ENCODE assay signal across 10 cellular contexts in the genomic region with DNA sequence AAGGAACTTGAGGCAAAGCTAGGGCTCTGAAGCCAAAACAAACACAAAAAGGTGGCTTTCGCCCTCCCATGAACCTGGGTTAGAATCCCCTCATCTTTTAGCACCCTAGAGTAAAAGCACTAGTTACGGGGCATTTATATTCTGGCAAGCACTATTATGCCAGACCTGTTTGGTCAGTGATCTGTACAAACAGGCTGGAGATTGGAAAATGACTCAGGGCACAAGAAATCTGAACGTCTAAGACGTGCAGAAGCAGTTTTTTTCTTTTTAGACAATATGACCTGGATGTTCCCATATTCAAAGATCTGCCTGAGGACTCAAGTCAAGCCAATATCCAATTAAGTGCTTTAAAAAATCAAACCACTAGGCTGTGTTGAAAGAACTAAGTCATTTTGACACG. TPM values are rescaled to one million over a fixed set of nuclear protein-coding genes. Genes with fewer than 3 reads are reported as not detected.
A peak's percentile ranks its signal among the peaks of the same experiment; 100 is the strongest.
DNase-seq lines count a peak whose midpoint lies in the region; TF ChIP-seq lines count a peak whose summit lies in the region.
"Had no signal": no experiment of that assay in that cellular context is flagged by ENCODE, and none has a peak within 500 bp of the region (broad histone marks: within the 10 kb centered on the region; RNA-seq: fewer than 3 reads in every experiment).

No MANE protein-coding gene starts in this region.

- H2BK5ac ChIP-seq in neuronal stem cell (ENCODE audit: low read length): no peak overlapping the region

- H3K79me2 ChIP-seq in GM23248 (ENCODE audit: insufficient read depth) (peaks cover 63% of the 10 kb centered on the region), SU-DHL-6 (ENCODE audit: insufficient read depth, low read length) (0 out of 2 replicates have a peak, but pooled peaks cover 5% of the 10 kb centered on the region)

- H3K9me2 ChIP-seq in GM23248 (ENCODE audit: insufficient read depth): no peaks in the 10 kb centered on the region
- no peaks in the 10 kb centered on the region for H3K9me2 ChIP-seq in SU-DHL-6 (replicated peaks; ENCODE audit: insufficient read depth, low read length)

- H3K9me3 ChIP-seq in GM23248 (ENCODE audit: low read depth) (peaks cover 2% of the 10 kb centered on the region), SU-DHL-6 (ENCODE audit: insufficient read depth, low read length) (peaks cover 31% of the 10 kb centered on the region; the same call in 1 of the 2 replicates), duodenal mucosa (ENCODE audit: control insufficient read depth in 1 of 2, low read length in 2 of 2) (peaks cover 27 to 37% of the 10 kb centered on the region in 2 donors), neuronal stem cell (replicated peaks in 1 of 2; ENCODE audit: control insufficient read depth in 2 of 2, insufficient read depth in 1 of 2, low read depth in 1 of 2, low read length in 2 of 2) (peaks cover 19 to 53% of the 10 kb centered on the region in 2 donors), adrenal gland (replicated peaks in 1 of 3) (peaks cover 0 to 32% (median 5%) of the 10 kb centered on the region in 3 donors)

- H2AK5ac ChIP-seq in neuronal stem cell (ENCODE audit: low read depth, low read length): no peak overlapping the region

- H3K79me1 ChIP-seq in neuronal stem cell (ENCODE audit: low read depth, low read length): no peaks in the 10 kb centered on the region

- H3K4ac ChIP-seq in neuronal stem cell (ENCODE audit: low read length): no peak overlapping the region

- H3K27ac ChIP-seq in GM23248 (no peak overlapping the region), SU-DHL-6 (ENCODE audit: low read depth, low read length) (no peak overlapping the region), duodenal mucosa (ENCODE audit: low read depth, low read length) (no peak overlapping the region), neuronal stem cell (replicated peaks; ENCODE audit: low read length) (peak overlapping the region; percentile 30), adrenal gland (no peak overlapping the region)
- H3K27ac ChIP-seq: cardiac muscle cell had no signal

- no peak overlapping the region for H4K91ac ChIP-seq in neuronal stem cell (ENCODE audit: low read depth, low read length, poor library complexity)

- no peaks in the 10 kb centered on the region for H4K20me1 ChIP-seq in GM23248 (ENCODE audit: insufficient read depth)
- no peaks in the 10 kb centered on the region for H4K20me1 ChIP-seq in SU-DHL-6 (ENCODE audit: low read depth, low read length)

- H3K27me3 ChIP-seq in GM23248 (replicated peaks; ENCODE audit: insufficient read depth): no peaks in the 10 kb centered on the region
- no peaks in the 10 kb centered on the region for H3K27me3 ChIP-seq in SU-DHL-6 (ENCODE audit: low read length)
- H3K27me3 ChIP-seq in duodenal mucosa (ENCODE audit: control insufficient read depth in 1 of 2, insufficient read depth in 2 of 2, low read length in 2 of 2): no peaks in the 10 kb centered on the region
- no peaks in the 10 kb centered on the region for H3K27me3 ChIP-seq in neuronal stem cell (ENCODE audit: control insufficient read depth in 3 of 3, insufficient read depth in 3 of 3, low read depth in 1 of 3, low read length in 3 of 3)
- no peaks in the 10 kb centered on the region for H3K27me3 ChIP-seq in adrenal gland
- H3K27me3 ChIP-seq: cardiac muscle cell, heart right ventricle had no signal

- intact Hi-C loops in adrenal gland (cut with DNase I): no loop called here

- no peak overlapping the region for H3K14ac ChIP-seq in neuronal stem cell (ENCODE audit: low read length)

- H3K23ac ChIP-seq in neuronal stem cell (ENCODE audit: low read depth, low read length, poor library complexity): no peak overlapping the region

- no peak overlapping the region for H2BK120ac ChIP-seq in neuronal stem cell (ENCODE audit: low read depth, low read length)

- H3K4me3 ChIP-seq in GM23248: peak overlapping the region; percentile 83; the same call in 1 of the 2 replicates
- H3K4me3 ChIP-seq in SU-DHL-6 (ENCODE audit: insufficient read depth, low read length, poor library complexity, severe bottlenecking): no peak overlapping the region
- H3K4me3 ChIP-seq in duodenal mucosa (ENCODE audit: low read depth in 1 of 2, low read length in 2 of 2): peak overlapping the region; percentile 47 to 89
- no peak overlapping the region for H3K4me3 ChIP-seq in neuronal stem cell (ENCODE audit: low read length in 2 of 2)
- H3K4me3 ChIP-seq in adrenal gland: peak overlapping the region in 1 of 4 donors; percentile 84
- H3K4me3 ChIP-seq: cardiac muscle cell had no signal

- TF ChIP-seq POLR2A in adrenal gland (IDR thresholded peaks at IDR 0.05): no peak

- H3K36me3 ChIP-seq in GM23248 (ENCODE audit: low read depth) (peaks cover 46% of the 10 kb centered on the region), SU-DHL-6 (ENCODE audit: low read length) (peaks cover 29% of the 10 kb centered on the region), duodenal mucosa (ENCODE audit: control insufficient read depth in 1 of 2, insufficient read depth in 2 of 2, low read length in 2 of 2) (peaks cover 34 to 35% of the 10 kb centered on the region in 2 donors), neuronal stem cell (replicated peaks in 1 of 2; ENCODE audit: control insufficient read depth in 2 of 2, insufficient read depth in 2 of 2, low read length in 2 of 2) (peaks cover 14 to 57% of the 10 kb centered on the region in 2 donors), adrenal gland (replicated peaks in 1 of 2) (peaks cover 6 to 52% of the 10 kb centered on the region in 2 donors)

- 72 to 76% methylated on average over 5 of the region's 5 CpGs for WGBS in GM23248 (ENCODE audit: low coverage in 1 of 2, low lambda C conversion rate in 2 of 2, missing lambda C conversion rate in 2 of 2), 2 experiments
- WGBS in neuronal stem cell (ENCODE audit: extremely low coverage in 2 of 2, insufficient read length in 2 of 2, insufficient replicate concordance in 1 of 2), 2 donors: no CpG with 5 or more reads among the region's 5 CpGs
- WGBS in adrenal gland, 4 donors: 83 to 91% (median 86%) methylated on average over 5 of the region's 5 CpGs

- no peak overlapping the region for H2BK15ac ChIP-seq in neuronal stem cell (ENCODE audit: low read length)

- DNase-seq in GM23248: peak; percentile 10
- no peak for DNase-seq in neuronal stem cell (ENCODE audit: low spot score)
- no peak for DNase-seq in SIG-M5 (lab: John Stamatoyannopoulos, UW)
- DNase-seq in adrenal gland: no peak
- no peak for DNase-seq in HCEC 1CT
- DNase-seq: heart right ventricle, KG1 had no signal

- no peak overlapping the region for H4K8ac ChIP-seq in neuronal stem cell (ENCODE audit: low read depth, low read length)

- peaks cover 24% of the 10 kb centered on the region for H3K4me1 ChIP-seq in GM23248 (ENCODE audit: insufficient read depth)
- peaks cover 32 to 37% of the 10 kb centered on the region in 2 donors for H3K4me1 ChIP-seq in duodenal mucosa (ENCODE audit: control insufficient read depth in 1 of 2, insufficient read depth in 2 of 2, low read length in 2 of 2)
- H3K4me1 ChIP-seq in neuronal stem cell (ENCODE audit: control insufficient read depth in 2 of 2, insufficient read depth in 1 of 2, low read depth in 1 of 2, low read length in 2 of 2): peaks cover 17 to 22% of the 10 kb centered on the region in 2 donors
- H3K4me1 ChIP-seq in adrenal gland (replicated peaks in 1 of 2): peaks cover 24 to 37% of the 10 kb centered on the region in 2 donors

- peaks cover 32% of the 10 kb centered on the region for H3F3A ChIP-seq in GM23248 (ENCODE audit: insufficient read depth)
- H3F3A ChIP-seq in SU-DHL-6 (ENCODE audit: insufficient read depth): peaks cover 3% of the 10 kb centered on the region; the same call in 1 of the 2 replicates

- H3K9ac ChIP-seq in GM23248: no peak overlapping the region
- H3K9ac ChIP-seq in SU-DHL-6 (ENCODE audit: low read length): no peak overlapping the region
- no peak overlapping the region for H3K9ac ChIP-seq in duodenal mucosa (ENCODE audit: low read depth in 1 of 2, low read length in 2 of 2)
- no peak overlapping the region for H3K9ac ChIP-seq in neuronal stem cell (ENCODE audit: low read depth, low read length, poor library complexity)

- in situ Hi-C loops in GM23248 (cut with MboI): no loop called here

- no peak overlapping the region for H2BK12ac ChIP-seq in neuronal stem cell (ENCODE audit: low read length)

- peak overlapping the region; percentile 88 for H3K4me2 ChIP-seq in GM23248 (ENCODE audit: unreplicated experiment)
- peak overlapping the region; percentile 91 for H3K4me2 ChIP-seq in SU-DHL-6 (ENCODE audit: low read depth, low read length, poor library complexity, severe bottlenecking)
- H3K4me2 ChIP-seq in neuronal stem cell (ENCODE audit: insufficient read depth, low read length, poor library complexity, severe bottlenecking): no peak overlapping the region

- no peak overlapping the region for H3K18ac ChIP-seq in neuronal stem cell (ENCODE audit: low read length)

- no peak for TF ChIP-seq CTCF in SU-DHL-6 (IDR thresholded peaks at IDR 0.05; ENCODE audit: insufficient read depth, low read length, poor library complexity, severe bottlenecking)
- no peak for TF ChIP-seq CTCF in adrenal gland (IDR thresholded peaks at IDR 0.05)

- H2AFZ ChIP-seq in GM23248 (no peak overlapping the region), SU-DHL-6 (ENCODE audit: low read depth, low read length, severe bottlenecking) (no peak overlapping the region), neuronal stem cell (ENCODE audit: low read length) (no peak overlapping the region)

RNA-seq across cellular contexts. Expression of a gene that starts 3.0 kb away (rescaled TPM):
- total RNA-seq in GM23248 (2014; rRNA removed; shearing (Covaris generic)): 14.0 and 16.2 TPM in 2 replicates
- polyA plus RNA-seq in GM23248 (2016; fragmentation: Nextera tagmentation; extraction: Ambion mirVana) (8.1 and 9.4 TPM in 2 replicates), adrenal gland (10 to 100 TPM; 10.1 to 16.2 (median 13.3) TPM)
- 5.8 TPM for polyA plus RNA-seq in neuronal stem cell (2013, experiment 1 of 2)
- polyA plus RNA-seq in neuronal stem cell (2013, experiment 2 of 2): 5.8 TPM
- total RNA-seq in adrenal gland: 10 to 100 TPM in 7 of 8 donors, 1 to 10 TPM in 1; 7.8 to 43.7 (median 25.1) TPM

RNA-seq across cellular contexts. Expression of a gene that starts 22.5 kb away (rescaled TPM):
- 77.5 and 91.6 TPM in 2 replicates for total RNA-seq in GM23248 (2014; rRNA removed; shearing (Covaris generic))
- polyA plus RNA-seq in GM23248 (2016; fragmentation: Nextera tagmentation; extraction: Ambion mirVana) (124 and 126 TPM in 2 replicates), adrenal gland (100 to 1,000 TPM in 1 of 3 donors, 10 to 100 TPM in 2; 51.7 to 190 (median 83.1) TPM)
- polyA plus RNA-seq in neuronal stem cell (2013, experiment 1 of 2): 240 TPM
- polyA plus RNA-seq in neuronal stem cell (2013, experiment 2 of 2): 241 TPM
- total RNA-seq in adrenal gland: 100 to 1,000 TPM in 3 of 8 donors, 10 to 100 TPM in 5; 36.5 to 141 (median 81.5) TPM

RNA-seq across cellular contexts. Expression of a gene that starts 58.0 kb away (rescaled TPM):
- total RNA-seq in GM23248 (2014; rRNA removed; shearing (Covaris generic)): 9.2 and 16.3 TPM in 2 replicates
- polyA plus RNA-seq in GM23248 (2016; fragmentation: Nextera tagmentation; extraction: Ambion mirVana) (21.3 and 23.2 TPM in 2 replicates), adrenal gland (100 to 1,000 TPM in 2 of 3 donors, 10 to 100 TPM in 1; 51.8 to 132 (median 102) TPM)
- polyA plus RNA-seq in neuronal stem cell (2013, experiment 1 of 2): 2.2 TPM
- 2.3 TPM for polyA plus RNA-seq in neuronal stem cell (2013, experiment 2 of 2)
- 100 to 1,000 TPM in 5 of 8 donors, 10 to 100 TPM in 3; 23.6 to 152 (median 115) TPM for total RNA-seq in adrenal gland

Comparison
In these comparisons a context has a peak if more than half of its experiments do, and no peak if none do; other contexts are left out.
1. H3K4me3 ChIP-seq: peak in GM23248 (single experiment) and duodenal mucosa (2 of 2); none in SU-DHL-6 (single experiment) and neuronal stem cell (0 of 2).